Comparison of ENCODE assay signal across 1 cellular context in genomic region chr2:168884990-168885389, GRCh38.
TF ChIP-seq lines count a peak whose summit lies in the region.

No MANE protein-coding gene starts in this region.

TF ChIP-seq in IMR-90, 13 proteins besides CTCF, POLR2A, EP300 and RAD21:
- no peak for TF ChIP-seq NFE2L2 (IDR thresholded peaks at IDR 0.05; ENCODE audit: low read depth, low read length)
- no peak for TF ChIP-seq RFX5 (IDR thresholded peaks at IDR 0.05; ENCODE audit: low read depth, low read length)
- TF ChIP-seq MAZ (IDR thresholded peaks at IDR 0.05; ENCODE audit: borderline replicate concordance, low read depth, low read length): no peak
- TF ChIP-seq FOS (IDR thresholded peaks at IDR 0.05; ENCODE audit: low read depth, low read length): no peak
- TF ChIP-seq BHLHE40 (IDR thresholded peaks at IDR 0.05; ENCODE audit: low read depth, low read length): no peak
- no peak for TF ChIP-seq RCOR1 (IDR thresholded peaks at IDR 0.05; ENCODE audit: insufficient replicate concordance, low read length)
- TF ChIP-seq CHD1 (IDR thresholded peaks at IDR 0.05; ENCODE audit: low read depth, low read length): no peak
- no peak for TF ChIP-seq MXI1 (IDR thresholded peaks at IDR 0.05; ENCODE audit: borderline replicate concordance, low read depth, low read length)
